16 cellular contexts compared by ENCODE assay signal in genomic region chr2:113723411-113723810, GRCh38. TPM values are rescaled to one million over a fixed set of nuclear protein-coding genes. Genes with fewer than 3 reads are reported as not detected.
DNase-seq lines count a peak whose midpoint lies in the region; ATAC-seq, FAIRE-seq and TF ChIP-seq lines count a peak whose summit lies in the region.
"Had no signal": no experiment of that assay in that cellular context is flagged by ENCODE, and none has a peak within 500 bp of the region (broad histone marks: within the 10 kb centered on the region; RNA-seq: fewer than 3 reads in every experiment).

No MANE protein-coding gene starts in this region.

- no peak overlapping the region for H3K27ac ChIP-seq in small intestine (ENCODE audit: low read depth in 1 of 2, low read length in 1 of 2)
- H3K27ac ChIP-seq: GM23248 had no signal

- peaks cover 3 to 9% of the 10 kb centered on the region in 2 donors for H3K36me3 ChIP-seq in small intestine (ENCODE audit: control insufficient read depth in 2 of 2, insufficient read depth in 2 of 2, low read length in 2 of 2)

- intact Hi-C loops in natural killer cell (cut with micrococcal nuclease), result no loop called here

- peak overlapping the region; percentile 57 to 75 for H3K27ac Mint-ChIP-seq in natural killer cell
- no peak overlapping the region for H3K27ac Mint-ChIP-seq in natural killer cell treated with Interleukin-12 subunit alpha and Interleukin-12 subunit beta and Interleukin-15 and Interleukin-18, amount 100 ng/mL, for 72 hours
- peak overlapping the region; percentile 32 to 77 for H3K27ac Mint-ChIP-seq in effector memory CD8-positive, alpha-beta T cell
- H3K27ac Mint-ChIP-seq in stimulated activated naive CD8-positive, alpha-beta T cell treated with anti-CD3 and anti-CD28 coated beads, Interleukin-15, amount 100 ng/mL, for 72 hours, result no peak overlapping the region

- no peaks in the 10 kb centered on the region for H3K27me3 ChIP-seq in small intestine (ENCODE audit: control insufficient read depth in 2 of 2, insufficient read depth in 2 of 2, low read length in 2 of 2)

- H3K4me3 Mint-ChIP-seq in natural killer cell, result no peak overlapping the region
- no peak overlapping the region for H3K4me3 Mint-ChIP-seq in natural killer cell treated with Interleukin-12 subunit alpha and Interleukin-12 subunit beta and Interleukin-15 and Interleukin-18, amount 100 ng/mL, for 72 hours
- no peak overlapping the region for H3K4me3 Mint-ChIP-seq in effector memory CD8-positive, alpha-beta T cell
- H3K4me3 Mint-ChIP-seq in stimulated activated naive CD8-positive, alpha-beta T cell treated with anti-CD3 and anti-CD28 coated beads, Interleukin-15, amount 100 ng/mL, for 72 hours, result no peak overlapping the region
- H3K4me3 Mint-ChIP-seq: CD4-positive, alpha-beta memory T cell had no signal

- no peak overlapping the region for H3K4me3 ChIP-seq in small intestine (ENCODE audit: low read depth in 1 of 2, low read length in 2 of 2)
- H3K4me3 ChIP-seq: GM23248 had no signal

- H3K9me3 Mint-ChIP-seq in natural killer cell, result no peaks in the 10 kb centered on the region
- H3K9me3 Mint-ChIP-seq in natural killer cell treated with Interleukin-12 subunit alpha and Interleukin-12 subunit beta and Interleukin-15 and Interleukin-18, amount 100 ng/mL, for 72 hours, result no peaks in the 10 kb centered on the region
- H3K9me3 Mint-ChIP-seq in effector memory CD8-positive, alpha-beta T cell, result no peaks in the 10 kb centered on the region
- no peaks in the 10 kb centered on the region for H3K9me3 Mint-ChIP-seq in stimulated activated naive CD8-positive, alpha-beta T cell treated with anti-CD3 and anti-CD28 coated beads, Interleukin-15, amount 100 ng/mL, for 72 hours

- peak; percentile 47 for FAIRE-seq in small intestine (lab: Jason Lieb, UNC)
- FAIRE-seq: H1 had no signal

- peaks cover under 1% of the 10 kb centered on the region for H3K36me3 Mint-ChIP-seq in natural killer cell
- H3K36me3 Mint-ChIP-seq in natural killer cell treated with Interleukin-12 subunit alpha and Interleukin-12 subunit beta and Interleukin-15 and Interleukin-18, amount 100 ng/mL, for 72 hours, result peaks cover 22% of the 10 kb centered on the region
- peaks cover 17% of the 10 kb centered on the region for H3K36me3 Mint-ChIP-seq in effector memory CD8-positive, alpha-beta T cell (ENCODE audit: insufficient read depth)

- no peak for TF ChIP-seq CTCF in natural killer cell (IDR thresholded peaks at IDR 0.05)

- no peak for DNase-seq in natural killer cell
- no peak for DNase-seq in natural killer cell treated with Interleukin-12 subunit alpha and Interleukin-12 subunit beta and Interleukin-15 and Interleukin-18, amount 100 ng/mL, for 72 hours (ENCODE audit: low spot score)
- DNase-seq in effector memory CD8-positive, alpha-beta T cell, result no peak
- no peak for DNase-seq in small intestine
- no peak for DNase-seq in stimulated activated naive CD8-positive, alpha-beta T cell treated with anti-CD3 and anti-CD28 coated beads, Interleukin-15, amount 100 ng/mL, for 72 hours
- DNase-seq in DMS153 treated with DMSO at 0.1 percent for 48 hours (lab: John Stamatoyannopoulos, UW; ENCODE audit: unreplicated experiment), result no peak
- DNase-seq: 8988T; C1 segment of cervical spinal cord; Calu3; CD4-positive, alpha-beta memory T cell; COR-L47; DND-41; GM23248; H7; HCEC 1CT had no signal

- ATAC-seq in natural killer cell, result peak in 2 of 3 donors; percentile 54 to 80
- ATAC-seq in natural killer cell treated with Interleukin-12 subunit alpha and Interleukin-12 subunit beta and Interleukin-15 and Interleukin-18, amount 100 ng/mL, for 72 hours, result no peak
- ATAC-seq in effector memory CD8-positive, alpha-beta T cell (replicated peaks), result no peak
- ATAC-seq in stimulated activated naive CD8-positive, alpha-beta T cell treated with anti-CD3 and anti-CD28 coated beads, Interleukin-15, amount 100 ng/mL, for 72 hours, result no peak

- H3K4me1 Mint-ChIP-seq in natural killer cell, result peaks cover 11 to 22% of the 10 kb centered on the region in 2 donors
- H3K4me1 Mint-ChIP-seq in natural killer cell treated with Interleukin-12 subunit alpha and Interleukin-12 subunit beta and Interleukin-15 and Interleukin-18, amount 100 ng/mL, for 72 hours (ENCODE audit: low read depth in 2 of 2), result peaks cover 10% of the 10 kb centered on the region in 2 donors
- H3K4me1 Mint-ChIP-seq in effector memory CD8-positive, alpha-beta T cell (ENCODE audit: low read depth in 2 of 2), result peaks cover 0 to 17% of the 10 kb centered on the region in 2 donors
- H3K4me1 Mint-ChIP-seq in stimulated activated naive CD8-positive, alpha-beta T cell treated with anti-CD3 and anti-CD28 coated beads, Interleukin-15, amount 100 ng/mL, for 72 hours, result peaks cover 6% of the 10 kb centered on the region
- H3K4me1 Mint-ChIP-seq: CD4-positive, alpha-beta memory T cell had no signal

- H3K9me3 ChIP-seq in small intestine (ENCODE audit: control insufficient read depth, low read depth), result no peaks in the 10 kb centered on the region

- H3K4me1 ChIP-seq in small intestine (ENCODE audit: control insufficient read depth in 2 of 2, insufficient read depth in 1 of 2, low read depth in 1 of 2, low read length in 1 of 2), result no peaks in the 10 kb centered on the region

- no peaks in the 10 kb centered on the region for H3K27me3 Mint-ChIP-seq in natural killer cell (ENCODE audit: low read depth in 2 of 2)
- no peaks in the 10 kb centered on the region for H3K27me3 Mint-ChIP-seq in natural killer cell treated with Interleukin-12 subunit alpha and Interleukin-12 subunit beta and Interleukin-15 and Interleukin-18, amount 100 ng/mL, for 72 hours
- no peaks in the 10 kb centered on the region for H3K27me3 Mint-ChIP-seq in effector memory CD8-positive, alpha-beta T cell
- H3K27me3 Mint-ChIP-seq in stimulated activated naive CD8-positive, alpha-beta T cell treated with anti-CD3 and anti-CD28 coated beads, Interleukin-15, amount 100 ng/mL, for 72 hours, result no peaks in the 10 kb centered on the region
- H3K27me3 Mint-ChIP-seq: CD4-positive, alpha-beta memory T cell had no signal

- WGBS in small intestine, 3 donors, result 76 to 87% (median 82%) methylated on average over 1 of the region's 1 CpG

RNA-seq across cellular contexts. Expression of gene SLC35F5, which starts 33.0 kb away (rescaled TPM):
- 10 to 100 TPM; 42.0 to 48.9 (median 42.3) TPM for total RNA-seq in natural killer cell
- total RNA-seq in natural killer cell treated with Interleukin-12 subunit alpha and Interleukin-12 subunit beta and Interleukin-15 and Interleukin-18, amount 100 ng/mL, for 72 hours, result 10 to 100 TPM; 27.3 to 39.7 TPM
- 10 to 100 TPM; 12.7 to 23.0 (median 16.3) TPM for polyA plus RNA-seq in small intestine

Comparison
In these comparisons a context has a peak if more than half of its experiments do, and no peak if none do; other contexts are left out.
1. ATAC-seq: peak in natural killer cell (2 of 3); none in natural killer cell treated with Interleukin-12 subunit alpha and Interleukin-12 subunit beta and Interleukin-15 and Interleukin-18, amount 100 ng/mL, for 72 hours (0 of 2), effector memory CD8-positive, alpha-beta T cell (single experiment) and stimulated activated naive CD8-positive, alpha-beta T cell treated with anti-CD3 and anti-CD28 coated beads, Interleukin-15, amount 100 ng/mL, for 72 hours (single experiment).
2. H3K27ac Mint-ChIP-seq: peak in natural killer cell (2 of 2) and effector memory CD8-positive, alpha-beta T cell (2 of 2); none in natural killer cell treated with Interleukin-12 subunit alpha and Interleukin-12 subunit beta and Interleukin-15 and Interleukin-18, amount 100 ng/mL, for 72 hours (0 of 2) and stimulated activated naive CD8-positive, alpha-beta T cell treated with anti-CD3 and anti-CD28 coated beads, Interleukin-15, amount 100 ng/mL, for 72 hours (0 of 2).